8 cellular contexts compared by ENCODE assay signal in genomic region chr17:32519769-32520701, GRCh38. TPM values are rescaled to one million over a fixed set of nuclear protein-coding genes. Genes with fewer than 3 reads are reported as not detected.
DNase-seq lines count a peak whose midpoint lies in the region; ATAC-seq and TF ChIP-seq lines count a peak whose summit lies in the region.

No MANE protein-coding gene starts in this region.

- POLR2A ChIA-PET in CD4-positive, alpha-beta memory T cell (lab: Charles Lee; ENCODE audit: partially characterized antibody), result interaction anchor here (0.6 to 5.5 kb wide), 7 partner anchors 11 to 76 kb away, joined by 4 to 91 read pairs (median 5); partner anchors contain the start of gene CDK5R1
- POLR2A ChIA-PET in activated CD8-positive, alpha-beta T cell treated with anti-CD3 and anti-CD28 coated beads for 36 hours (lab: Charles Lee), result interaction anchor here (0.6 to 6.9 kb wide), 5 partner anchors 16 to 356 kb away, joined by 3 to 43 read pairs (median 5); partner anchors contain the start of gene CDK5R1

- peaks cover 6% of the 10 kb centered on the region for H3K79me2 ChIP-seq in neural cell (replicated peaks; ENCODE audit: insufficient read depth, low read length)

- H2AFZ ChIP-seq in neural cell (ENCODE audit: low read depth, low read length), result peak overlapping the region; percentile 31

- TF ChIP-seq EP300 in neural cell (conservative IDR thresholded peaks at IDR 0.05; ENCODE audit: poor library complexity, severe bottlenecking), result peak; percentile 42

- H3K4me3 ChIP-seq in CD4-positive, alpha-beta memory T cell (ENCODE audit: low read length in 2 of 2), result peak overlapping the region in 1 of 2 donors; percentile 33
- peak overlapping the region; percentile 48 for H3K4me3 ChIP-seq in Jurkat, Clone E6-1 (ENCODE audit: low read length)
- peak overlapping the region; percentile 56 for H3K4me3 ChIP-seq in epithelial cell of proximal tubule (ENCODE audit: low read depth, low read length)
- peak overlapping the region; percentile 57 for H3K4me3 ChIP-seq in neural cell (ENCODE audit: low read length)

- peak overlapping the region; percentile 48 for H3K27ac ChIP-seq in CD4-positive, alpha-beta memory T cell (ENCODE audit: low read depth, low read length)
- H3K27ac ChIP-seq in neural cell (ENCODE audit: low read length), result peak overlapping the region; percentile 100

- no peak for TF ChIP-seq CTCF in activated CD8-positive, alpha-beta T cell treated with anti-CD3 and anti-CD28 coated beads for 36 hours (IDR thresholded peaks at IDR 0.05)
- no peak for TF ChIP-seq CTCF in epithelial cell of proximal tubule (conservative IDR thresholded peaks at IDR 0.05; ENCODE audit: low read depth, low read length)
- no peak for TF ChIP-seq CTCF in neural cell (IDR thresholded peaks at IDR 0.05; ENCODE audit: poor library complexity, severe bottlenecking)

- H3K36me3 Mint-ChIP-seq in CD4-positive, alpha-beta memory T cell, result no peaks in the 10 kb centered on the region
- H3K36me3 Mint-ChIP-seq in activated CD8-positive, alpha-beta T cell treated with anti-CD3 and anti-CD28 coated beads for 36 hours (ENCODE audit: low read depth), result peaks cover 3% of the 10 kb centered on the region

- peak; percentile 45 for ATAC-seq in activated CD8-positive, alpha-beta T cell treated with anti-CD3 and anti-CD28 coated beads for 36 hours

- H3K9me3 ChIP-seq in CD4-positive, alpha-beta memory T cell (ENCODE audit: control insufficient read depth in 1 of 2, low read length in 2 of 2), result no peaks in the 10 kb centered on the region
- no peaks in the 10 kb centered on the region for H3K9me3 ChIP-seq in neural cell (ENCODE audit: low read length)

- CTCF ChIA-PET in CD4-positive, alpha-beta memory T cell (lab: Charles Lee; ENCODE audit: partially characterized antibody), result interaction anchor here (0.6 to 3.7 kb wide), 4 partner anchors 34 to 76 kb away, joined by 3 to 14 read pairs (median 4); no protein-coding TSS in a partner anchor
- CTCF ChIA-PET in activated CD8-positive, alpha-beta T cell treated with anti-CD3 and anti-CD28 coated beads for 36 hours (lab: Charles Lee), result no interaction called here

- H3K4me2 ChIP-seq in neural cell (ENCODE audit: low read length), result peak overlapping the region; percentile 89

- H3K9ac ChIP-seq in neural cell (ENCODE audit: low read length), result peak overlapping the region; percentile 98

- H3K27me3 ChIP-seq in CD4-positive, alpha-beta memory T cell (ENCODE audit: insufficient read depth, low read length), result no peaks in the 10 kb centered on the region
- no peaks in the 10 kb centered on the region for H3K27me3 ChIP-seq in neural cell (ENCODE audit: insufficient read depth, low read depth, low read length)

- no peaks in the 10 kb centered on the region for H3K36me3 ChIP-seq in CD4-positive, alpha-beta memory T cell (ENCODE audit: insufficient read depth, low read length)
- no peaks in the 10 kb centered on the region for H3K36me3 ChIP-seq in neural cell (ENCODE audit: insufficient read depth, low read length)

- DNase-seq in CD4-positive, alpha-beta memory T cell, result peak; percentile 46 to 84 (median 52)
- no peak for DNase-seq in Jurkat, Clone E6-1 (ENCODE audit: low read depth, low spot score)
- DNase-seq in activated CD8-positive, alpha-beta T cell treated with anti-CD3 and anti-CD28 coated beads for 36 hours, result peak; percentile 81
- DNase-seq in epithelial cell of proximal tubule (ENCODE audit: low read depth), result no peak
- no peak for DNase-seq in NOMO-1 treated with DMSO at 0.1 percent for 48 hours (lab: John Stamatoyannopoulos, UW; ENCODE audit: unreplicated experiment)
- no peak for DNase-seq in cortex of kidney (lab: John Stamatoyannopoulos, UW)
- DNase-seq in KG1 (lab: John Stamatoyannopoulos, UW), result no peak

- H3K9me2 ChIP-seq in neural cell (ENCODE audit: insufficient read depth, low read length), result no peaks in the 10 kb centered on the region

- H3K27ac Mint-ChIP-seq in CD4-positive, alpha-beta memory T cell, result peak overlapping the region; percentile 90 to 98 (median 95)
- peak overlapping the region; percentile 91 for H3K27ac Mint-ChIP-seq in activated CD8-positive, alpha-beta T cell treated with anti-CD3 and anti-CD28 coated beads for 36 hours

- peaks cover 8% of the 10 kb centered on the region for H3F3A ChIP-seq in neural cell (ENCODE audit: insufficient read depth, low read length, poor library complexity, severe bottlenecking)

- H3K27me3 Mint-ChIP-seq in CD4-positive, alpha-beta memory T cell, result no peaks in the 10 kb centered on the region
- no peaks in the 10 kb centered on the region for H3K27me3 Mint-ChIP-seq in activated CD8-positive, alpha-beta T cell treated with anti-CD3 and anti-CD28 coated beads for 36 hours

- H3K4me1 Mint-ChIP-seq in CD4-positive, alpha-beta memory T cell, result peaks cover 54 to 82% (median 69%) of the 10 kb centered on the region in 4 donors
- peaks cover 83% of the 10 kb centered on the region for H3K4me1 Mint-ChIP-seq in activated CD8-positive, alpha-beta T cell treated with anti-CD3 and anti-CD28 coated beads for 36 hours (ENCODE audit: low read depth)

- peaks cover 73% of the 10 kb centered on the region for H3K4me1 ChIP-seq in CD4-positive, alpha-beta memory T cell (ENCODE audit: insufficient read depth, low read length)

- H4K20me1 ChIP-seq in neural cell (ENCODE audit: insufficient read depth), result no peaks in the 10 kb centered on the region

- intact Hi-C loops in CD4-positive, alpha-beta memory T cell (cut with micrococcal nuclease), result loop anchor here (1.0 kb wide), 2 partner anchors 17 to 33 kb away; no protein-coding TSS in a partner anchor
- intact Hi-C loops in activated CD8-positive, alpha-beta T cell treated with anti-CD3 and anti-CD28 coated beads for 36 hours (cut with micrococcal nuclease), result loop anchor here (5.0 kb wide), 1 partner anchor 33 kb away; the partner anchor contains the start of gene CDK5R1

- peak overlapping the region; percentile 78 to 96 (median 88) for H3K4me3 Mint-ChIP-seq in CD4-positive, alpha-beta memory T cell
- peak overlapping the region; percentile 74 for H3K4me3 Mint-ChIP-seq in activated CD8-positive, alpha-beta T cell treated with anti-CD3 and anti-CD28 coated beads for 36 hours

- no peak for TF ChIP-seq RAD21 in neural cell (conservative IDR thresholded peaks at IDR 0.05)

- H3K9me3 Mint-ChIP-seq in CD4-positive, alpha-beta memory T cell, result no peaks in the 10 kb centered on the region
- H3K9me3 Mint-ChIP-seq in activated CD8-positive, alpha-beta T cell treated with anti-CD3 and anti-CD28 coated beads for 36 hours, result no peaks in the 10 kb centered on the region

TF ChIP-seq in neural cell, 6 proteins besides CTCF, POLR2A, EP300 and RAD21:
- no peak for TF ChIP-seq MXI1 (conservative IDR thresholded peaks at IDR 0.05; ENCODE audit: poor library complexity, severe bottlenecking)
- peak; percentile 72 for TF ChIP-seq REST (IDR thresholded peaks at IDR 0.05; ENCODE audit: borderline replicate concordance)
- peak; percentile 17 for TF ChIP-seq SMC3 (conservative IDR thresholded peaks at IDR 0.05; ENCODE audit: poor library complexity)
- TF ChIP-seq TAF1 (IDR thresholded peaks at IDR 0.05; ENCODE audit: low read depth), result peak; percentile 73
- peak; percentile 84 for TF ChIP-seq POLR2AphosphoS5 (IDR thresholded peaks at IDR 0.05)
- no peak for TF ChIP-seq EZH2 (IDR thresholded peaks at IDR 0.05; ENCODE audit: borderline replicate concordance, insufficient read depth, low read length, poor library complexity, severe bottlenecking)

RNA-seq across cellular contexts. Expression of gene CDK5R1, which starts 33.2 kb away (rescaled TPM):
- total RNA-seq in CD4-positive, alpha-beta memory T cell, result 10 to 100 TPM; 20.6 to 21.2 TPM
- polyA plus RNA-seq in CD4-positive, alpha-beta memory T cell, result 10 to 100 TPM in 1 of 2 donors, 1 to 10 TPM in 1; 1.2 to 10.5 TPM
- 5.6 TPM for polyA plus RNA-seq in Jurkat, Clone E6-1 (2012; ENCODE audit: insufficient read depth, insufficient read length)
- total RNA-seq in activated CD8-positive, alpha-beta T cell treated with anti-CD3 and anti-CD28 coated beads for 36 hours, result 10 to 100 TPM; 10.2 to 10.5 TPM
- total RNA-seq in epithelial cell of proximal tubule, result 7.0 and 8.0 TPM in 2 replicates
- 199 and 213 TPM in 2 replicates for polyA plus RNA-seq in neural cell
- polyA minus RNA-seq in neural cell, result 271 and 294 TPM in 2 replicates

Comparison
In these comparisons a context has a peak if more than half of its experiments do, and no peak if none do; other contexts are left out.
1. DNase-seq: peak in CD4-positive, alpha-beta memory T cell (5 of 5) and activated CD8-positive, alpha-beta T cell treated with anti-CD3 and anti-CD28 coated beads for 36 hours (single experiment); none in Jurkat, Clone E6-1 (single experiment), epithelial cell of proximal tubule (single experiment), NOMO-1 treated with DMSO at 0.1 percent for 48 hours (single experiment), cortex of kidney (single experiment) and KG1 (single experiment).